ENCODE assay signal across 16 cellular contexts in the genomic region with DNA sequence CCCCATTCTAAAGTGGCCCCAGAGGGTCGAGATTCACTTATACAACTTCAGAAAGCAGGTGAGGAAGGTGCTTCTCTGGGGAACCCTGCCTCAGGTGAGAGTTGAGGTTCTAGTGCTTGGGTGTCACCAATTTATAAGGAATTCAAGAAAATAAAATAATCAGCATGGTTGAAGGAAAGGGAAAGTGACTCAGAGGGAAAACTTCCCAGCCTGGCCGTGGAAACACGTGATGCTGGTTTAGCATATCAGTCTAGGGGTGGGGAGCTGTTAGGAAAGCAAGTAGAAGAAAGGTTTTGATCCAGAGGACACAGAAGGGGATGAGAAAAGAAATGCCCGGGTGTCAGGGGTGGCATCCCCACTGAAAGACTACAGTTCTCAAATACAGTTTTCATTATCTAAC. TPM values are rescaled to one million over a fixed set of nuclear protein-coding genes. Genes with fewer than 3 reads are reported as not detected.
A peak's percentile ranks its signal among the peaks of the same experiment; 100 is the strongest.
DNase-seq lines count a peak whose midpoint lies in the region; ATAC-seq, FAIRE-seq and TF ChIP-seq lines count a peak whose summit lies in the region.
"Had no signal": no experiment of that assay in that cellular context is flagged by ENCODE, and none has a peak within 500 bp of the region (broad histone marks: within the 10 kb centered on the region; RNA-seq: fewer than 3 reads in every experiment).

No MANE protein-coding gene starts in this region.

- H3K36me3 ChIP-seq in right atrium auricular region: no peaks in the 10 kb centered on the region
- H3K36me3 ChIP-seq in left ventricle myocardium inferior: no peaks in the 10 kb centered on the region
- no peaks in the 10 kb centered on the region for H3K36me3 ChIP-seq in K562 (ENCODE audit: control insufficient read depth, insufficient read depth, low read length)
- H3K36me3 ChIP-seq in aorta (ENCODE audit: control insufficient read depth in 1 of 2, insufficient read depth in 2 of 2, low read length in 1 of 2): no peaks in the 10 kb centered on the region
- H3K36me3 ChIP-seq in effector memory CD4-positive, alpha-beta T cell (ENCODE audit: control insufficient read depth, insufficient read depth, low read length): no peaks in the 10 kb centered on the region
- H3K36me3 ChIP-seq: thyroid gland had no signal

- peaks cover 10% of the 10 kb centered on the region; the same call in 1 of the 2 replicates for H4K20me1 ChIP-seq in K562 (replicated peaks; ENCODE audit: control insufficient read depth, insufficient read depth, low read length)

- no peak overlapping the region for H3K4me3 ChIP-seq in right atrium auricular region
- no peak overlapping the region for H3K4me3 ChIP-seq in left ventricle myocardium inferior
- H3K4me3 ChIP-seq in K562: no peak overlapping the region
- H3K4me3 ChIP-seq in aorta (ENCODE audit: low read length in 2 of 2): no peak overlapping the region
- H3K4me3 ChIP-seq in effector memory CD4-positive, alpha-beta T cell (ENCODE audit: insufficient read depth, low read depth, low read length, poor library complexity, severe bottlenecking): no peak overlapping the region
- H3K4me3 ChIP-seq: thyroid gland had no signal

- intact Hi-C loops in left ventricle myocardium inferior (cut with micrococcal nuclease): no loop called here
- intact Hi-C loops in K562 (cut with micrococcal nuclease): no loop called here
- intact Hi-C loops in aorta (cut with DNase I): no loop called here

- H3K27ac ChIP-seq in right atrium auricular region (peak overlapping the region in 1 of 2 donors; percentile 64), left ventricle myocardium inferior (replicated peaks) (no peak overlapping the region), K562 (ENCODE audit: extremely low read depth, low read depth, low read length) (no peak overlapping the region), aorta (ENCODE audit: low read depth in 1 of 2, low read length in 2 of 2) (no peak overlapping the region)
- H3K27ac ChIP-seq in effector memory CD4-positive, alpha-beta T cell (ENCODE audit: insufficient read depth, low read length, poor library complexity, severe bottlenecking): no peak overlapping the region
- H3K27ac ChIP-seq: thyroid gland had no signal

- no peak for TF ChIP-seq EP300 in K562 (IDR thresholded peaks at IDR 0.05; ENCODE audit: low read length)

- ATAC-seq in K562 (no peak), aorta (ENCODE audit: low FRiP score) (peak; percentile 66)

- H3K27me3 Mint-ChIP-seq in type B pancreatic cell: no peaks in the 10 kb centered on the region
- H3K27me3 Mint-ChIP-seq: activated naive CD8-positive, alpha-beta T cell treated with anti-CD3 and anti-CD28 coated beads for 36 hours had no signal

- no peak overlapping the region for H3K9ac ChIP-seq in K562 (ENCODE audit: insufficient read depth in 1 of 2, low read depth in 2 of 2, low read length in 2 of 2)

- BruUV-seq in K562 (replicated peaks; lab: Mats Ljungman, UMichigan): no TSS peak

- CTCF ChIA-PET in K562 (lab: Yijun Ruan, JAX; ENCODE audit: low intra/inter-chr PET ratio): no interaction called here

- H3K9me1 ChIP-seq in K562 (ENCODE audit: control insufficient read depth, insufficient read depth, low read length): no peaks in the 10 kb centered on the region

- peak; percentile 68 for DNase-seq in right atrium auricular region (ENCODE audit: low spot score)
- DNase-seq in left ventricle myocardium inferior: no peak
- DNase-seq in K562 (ENCODE audit: extremely low read depth in 1 of 4, low spot score in 3 of 4): no peak
- peak; percentile 61 for DNase-seq in kidney tubule cell (ENCODE audit: low spot score)
- DNase-seq in aorta: no peak
- DNase-seq in type B pancreatic cell (ENCODE audit: extremely low spot score, unreplicated experiment): no peak
- no peak for DNase-seq in effector memory CD4-positive, alpha-beta T cell
- DNase-seq in NK-92 treated with Interleukin-12 subunit alpha and Interleukin-12 subunit beta, amount 100 ng/mL, for 24 hours (lab: John Stamatoyannopoulos, UW): no peak
- DNase-seq: activated CD4-positive, alpha-beta memory T cell treated with anti-CD3 and anti-CD28 coated beads for 36 hours; activated naive CD8-positive, alpha-beta T cell treated with anti-CD3 and anti-CD28 coated beads for 36 hours; kidney; NCI-H1092 treated with DMSO at 0.1 percent for 48 hours; thyroid gland had no signal

- H3K36me3 Mint-ChIP-seq in type B pancreatic cell: no peaks in the 10 kb centered on the region
- H3K36me3 Mint-ChIP-seq: activated CD4-positive, alpha-beta memory T cell treated with anti-CD3 and anti-CD28 coated beads for 36 hours; activated naive CD8-positive, alpha-beta T cell treated with anti-CD3 and anti-CD28 coated beads for 36 hours had no signal

- no peak for TF ChIP-seq POLR2A in K562 (conservative IDR thresholded peaks at IDR 0.05)

- no peak overlapping the region for H3K4me3 Mint-ChIP-seq in type B pancreatic cell
- H3K4me3 Mint-ChIP-seq: activated CD4-positive, alpha-beta memory T cell treated with anti-CD3 and anti-CD28 coated beads for 36 hours; activated naive CD8-positive, alpha-beta T cell treated with anti-CD3 and anti-CD28 coated beads for 36 hours had no signal

- TF ChIP-seq CTCF in right atrium auricular region (IDR thresholded peaks at IDR 0.05) (no peak), left ventricle myocardium inferior (IDR thresholded peaks at IDR 0.05; ENCODE audit: borderline replicate concordance) (no peak), K562 (IDR thresholded peaks at IDR 0.05 in 2 of 3, conservative IDR thresholded peaks at IDR 0.05 in 1 of 3; ENCODE audit: insufficient read depth in 2 of 3, low read depth in 1 of 3, low read length in 3 of 3) (no peak), type B pancreatic cell (conservative IDR thresholded peaks at IDR 0.05) (no peak)

- WGBS in K562 (ENCODE audit: insufficient coverage, low coverage, missing lambda C conversion rate): 1% methylated on average over 4 of the region's 4 CpGs
- WGBS in aorta, 2 donors: 26 to 28% methylated on average over 4 of the region's 4 CpGs

- H2AFZ ChIP-seq in K562 (ENCODE audit: low read depth, low read length): no peak overlapping the region

- in situ Hi-C loops in K562 (cut with MboI): loop anchor here (10.0 kb wide), 1 partner anchor 703 kb away; the partner anchor contains the start of gene ARTN

- peaks cover 16% of the 10 kb centered on the region for H3K4me1 Mint-ChIP-seq in type B pancreatic cell (ENCODE audit: unreplicated experiment)
- H3K4me1 Mint-ChIP-seq: activated naive CD8-positive, alpha-beta T cell treated with anti-CD3 and anti-CD28 coated beads for 36 hours had no signal

- H3K27ac Mint-ChIP-seq in type B pancreatic cell: no peak overlapping the region
- H3K27ac Mint-ChIP-seq: activated CD4-positive, alpha-beta memory T cell treated with anti-CD3 and anti-CD28 coated beads for 36 hours; activated naive CD8-positive, alpha-beta T cell treated with anti-CD3 and anti-CD28 coated beads for 36 hours had no signal

- FAIRE-seq in K562 (lab: Jason Lieb, UNC): no peak
- FAIRE-seq: A204.1, H1, kidney had no signal

- peaks cover 0 to 36% of the 10 kb centered on the region in 2 donors for H3K4me1 ChIP-seq in right atrium auricular region
- peaks cover 45% of the 10 kb centered on the region for H3K4me1 ChIP-seq in left ventricle myocardium inferior
- 0 out of 5 replicates have a peak, but pooled peaks cover 0 to 3% of the 10 kb centered on the region in 2 experiments for H3K4me1 ChIP-seq in K562 (replicated peaks in 1 of 2; ENCODE audit: control insufficient read depth in 2 of 2, insufficient read depth in 2 of 2, low read length in 2 of 2)
- H3K4me1 ChIP-seq in aorta (ENCODE audit: control insufficient read depth in 1 of 2, insufficient read depth in 2 of 2, low read length in 2 of 2): no peaks in the 10 kb centered on the region
- H3K4me1 ChIP-seq in effector memory CD4-positive, alpha-beta T cell (ENCODE audit: control insufficient read depth, insufficient read depth, low read length, poor library complexity, severe bottlenecking): no peaks in the 10 kb centered on the region
- H3K4me1 ChIP-seq: thyroid gland had no signal

- H3K4me2 ChIP-seq in K562 (ENCODE audit: insufficient read depth, low read length): no peak overlapping the region; the same call in 1 of the 2 replicates

- H3K9me3 ChIP-seq in right atrium auricular region (no peaks in the 10 kb centered on the region), left ventricle myocardium inferior (replicated peaks) (no peaks in the 10 kb centered on the region), K562 (replicated peaks; ENCODE audit: control insufficient read depth, insufficient read depth, low read depth, low read length) (no peaks in the 10 kb centered on the region), aorta (ENCODE audit: control insufficient read depth, low read length) (no peaks in the 10 kb centered on the region)
- no peaks in the 10 kb centered on the region for H3K9me3 ChIP-seq in effector memory CD4-positive, alpha-beta T cell (ENCODE audit: control insufficient read depth, low read length)
- H3K9me3 ChIP-seq: thyroid gland had no signal

- TF ChIP-seq RAD21 in K562 (CRISPR knock-in tag; conservative IDR thresholded peaks at IDR 0.05 in 1 of 2, IDR thresholded peaks at IDR 0.05 in 1 of 2): no peak

- POLR2A ChIA-PET in K562 (lab: Yijun Ruan, JAX): interaction anchor here (0.6 to 1.7 kb wide), 5 partner anchors 26 to 1189 kb away, joined by 3 to 5 read pairs (median 3); no protein-coding TSS in a partner anchor

- H3K9me3 Mint-ChIP-seq in type B pancreatic cell: no peaks in the 10 kb centered on the region
- H3K9me3 Mint-ChIP-seq: activated CD4-positive, alpha-beta memory T cell treated with anti-CD3 and anti-CD28 coated beads for 36 hours; activated naive CD8-positive, alpha-beta T cell treated with anti-CD3 and anti-CD28 coated beads for 36 hours had no signal

- H3K27me3 ChIP-seq in right atrium auricular region: no peaks in the 10 kb centered on the region
- H3K27me3 ChIP-seq in left ventricle myocardium inferior (ENCODE audit: low read depth): no peaks in the 10 kb centered on the region
- peaks cover 26 to 59% of the 10 kb centered on the region in 2 experiments for H3K27me3 ChIP-seq in K562 (ENCODE audit: control insufficient read depth in 2 of 2, insufficient read depth in 2 of 2, low read length in 2 of 2)
- no peaks in the 10 kb centered on the region for H3K27me3 ChIP-seq in aorta (ENCODE audit: control insufficient read depth in 1 of 2, insufficient read depth in 2 of 2, low read length in 1 of 2)
- H3K27me3 ChIP-seq in effector memory CD4-positive, alpha-beta T cell (replicated peaks; ENCODE audit: control insufficient read depth, insufficient read depth, low read length, poor library complexity, severe bottlenecking): no peaks in the 10 kb centered on the region
- H3K27me3 ChIP-seq: thyroid gland had no signal

- H3K79me2 ChIP-seq in K562 (ENCODE audit: control insufficient read depth, insufficient read depth, low read length): no peaks in the 10 kb centered on the region

RNA-seq across cellular contexts. Expression of gene TMEM125, which starts 37.7 kb away (rescaled TPM):
- total RNA-seq in right atrium auricular region: 1 to 10 TPM in 1 of 2 donors, under 1 TPM in 1; 0.70 to 2.1 TPM
- not detected for total RNA-seq in left ventricle myocardium inferior
- total RNA-seq in K562 (2011; cell fraction: chromatin; rRNA removed; ENCODE audit: low replicate concordance): 0.21 and 0.30 TPM in 2 replicates
- total RNA-seq in K562 (2011; cell fraction: nucleolus; rRNA removed): 0.33 and 0.53 TPM in 2 replicates
- 0.37 and 0.76 TPM in 2 replicates for total RNA-seq in K562 (2011; cell fraction: nucleoplasm; rRNA removed)
- not detected in 2 replicates for total RNA-seq in K562 (2014; rRNA removed)
- total RNA-seq in K562 (2014; rRNA removed; fragmentation: Illumina TruSeq; extraction: Trizol): not detected in 2 replicates
- not detected in 2 replicates for total RNA-seq in K562 (2015; rRNA removed; fragmentation: Illumina TruSeq; extraction: Trizol)
- 0.45 TPM in 1 of 2 replicates, not detected in the other for total RNA-seq in K562 (2021)
- polyA plus RNA-seq in K562 (2011; rRNA removed): 0.08 and 0.35 TPM in 2 replicates
- polyA plus RNA-seq in K562 (2011; cell fraction: cytosol; rRNA removed): 0.42 and 0.58 TPM in 2 replicates
- 1.0 and 1.2 TPM in 2 replicates for polyA plus RNA-seq in K562 (2011; cell fraction: nucleus; rRNA removed)
- polyA plus RNA-seq in K562 (2012): 0.13 and 1.1 TPM in 2 replicates
- 0.07 TPM in 1 of 2 replicates, not detected in the other for polyA plus RNA-seq in K562 (2014; fragmentation: Illumina TruSeq; extraction: Trizol)
- polyA plus RNA-seq in K562 (2014; fragmentation: Nextera tagmentation; extraction: Ambion mirVana): not detected
- 0.67 TPM in 1 of 2 replicates, not detected in the other for polyA plus RNA-seq in K562 (2014; rRNA removed)
- polyA minus RNA-seq in K562 (2011; rRNA and poly(A)+ RNA removed): not detected in 2 replicates
- not detected in 2 replicates for polyA minus RNA-seq in K562 (2011; cell fraction: cytosol; rRNA and poly(A)+ RNA removed)
- not detected in 2 replicates for polyA minus RNA-seq in K562 (2011; cell fraction: nucleus; rRNA and poly(A)+ RNA removed)
- total RNA-seq in aorta: not detected
- polyA plus RNA-seq in aorta: 1 to 10 TPM in 1 of 2 donors, not detected in 1; 6.1 TPM
- total RNA-seq in type B pancreatic cell (ENCODE audit: low replicate concordance): 19.8 and 51.7 TPM in 2 replicates

RNA-seq across cellular contexts. Expression of gene C1orf210, which starts 53.3 kb away (rescaled TPM):
- total RNA-seq in right atrium auricular region (not detected), left ventricle myocardium inferior (not detected), K562 (2014; rRNA removed) (not detected in 2 replicates), K562 (2014; rRNA removed; fragmentation: Illumina TruSeq; extraction: Trizol) (not detected in 2 replicates), K562 (2015; rRNA removed; fragmentation: Illumina TruSeq; extraction: Trizol) (not detected in 2 replicates), K562 (2021) (not detected in 2 replicates), aorta (not detected), type B pancreatic cell (ENCODE audit: low replicate concordance) (9.9 and 17.2 TPM in 2 replicates)
- not detected in 2 replicates for total RNA-seq in K562 (2011; cell fraction: chromatin; rRNA removed; ENCODE audit: low replicate concordance)
- total RNA-seq in K562 (2011; cell fraction: nucleolus; rRNA removed): not detected in 2 replicates
- total RNA-seq in K562 (2011; cell fraction: nucleoplasm; rRNA removed): not detected in 2 replicates
- polyA plus RNA-seq in K562 (2011; rRNA removed) (not detected in 2 replicates), K562 (2014; fragmentation: Illumina TruSeq; extraction: Trizol) (not detected in 2 replicates), K562 (2014; fragmentation: Nextera tagmentation; extraction: Ambion mirVana) (not detected), K562 (2014; rRNA removed) (0.21 TPM in 1 of 2 replicates, not detected in the other), aorta (1 to 10 TPM in 1 of 2 donors, not detected in 1; 2.3 TPM)
- not detected in 2 replicates for polyA plus RNA-seq in K562 (2011; cell fraction: cytosol; rRNA removed)
- not detected in 2 replicates for polyA plus RNA-seq in K562 (2011; cell fraction: nucleus; rRNA removed)
- polyA plus RNA-seq in K562 (2012): 0.06 TPM in 1 of 2 replicates, not detected in the other
- polyA minus RNA-seq in K562 (2011; rRNA and poly(A)+ RNA removed): not detected in 2 replicates
- not detected in 2 replicates for polyA minus RNA-seq in K562 (2011; cell fraction: cytosol; rRNA and poly(A)+ RNA removed)
- polyA minus RNA-seq in K562 (2011; cell fraction: nucleus; rRNA and poly(A)+ RNA removed): not detected in 2 replicates
- total RNA-seq: activated CD4-positive, alpha-beta memory T cell treated with anti-CD3 and anti-CD28 coated beads for 36 hours; activated naive CD8-positive, alpha-beta T cell treated with anti-CD3 and anti-CD28 coated beads for 36 hours; occipital lobe had no signal

RNA-seq across cellular contexts. Expression of gene CFAP57, which starts 59.9 kb away (rescaled TPM):
- total RNA-seq in right atrium auricular region (under 1 TPM in 1 of 2 donors, not detected in 1; 0.12 TPM), left ventricle myocardium inferior (not detected), K562 (2014; rRNA removed) (not detected in 2 replicates), K562 (2014; rRNA removed; fragmentation: Illumina TruSeq; extraction: Trizol) (0.07 TPM in 1 of 2 replicates, not detected in the other), K562 (2015; rRNA removed; fragmentation: Illumina TruSeq; extraction: Trizol) (0.18 TPM in 1 of 2 replicates, not detected in the other), K562 (2021) (not detected in 2 replicates), aorta (under 1 TPM in 1 of 2 donors, not detected in 1; 0.13 TPM), type B pancreatic cell (ENCODE audit: low replicate concordance) (0.74 and 1.8 TPM in 2 replicates)
- 0.30 TPM in 1 of 2 replicates, not detected in the other for total RNA-seq in K562 (2011; cell fraction: chromatin; rRNA removed; ENCODE audit: low replicate concordance)
- total RNA-seq in K562 (2011; cell fraction: nucleolus; rRNA removed): not detected in 2 replicates
- not detected in 2 replicates for total RNA-seq in K562 (2011; cell fraction: nucleoplasm; rRNA removed)
- polyA plus RNA-seq in K562 (2011; rRNA removed) (0.04 TPM in 1 of 2 replicates, not detected in the other), K562 (2014; fragmentation: Illumina TruSeq; extraction: Trizol) (0.22 TPM in 1 of 2 replicates, not detected in the other), K562 (2014; fragmentation: Nextera tagmentation; extraction: Ambion mirVana) (under 1 TPM in 1 of 2 experiments, not detected in 1; 0.07 TPM), K562 (2014; rRNA removed) (0.05 TPM in 1 of 2 replicates, not detected in the other), aorta (1 to 10 TPM in 1 of 2 donors, under 1 TPM in 1; under 0.01 to 1.3 TPM)
- 0.01 and 0.09 TPM in 2 replicates for polyA plus RNA-seq in K562 (2011; cell fraction: cytosol; rRNA removed)
- 0.14 TPM in 1 of 2 replicates, not detected in the other for polyA plus RNA-seq in K562 (2011; cell fraction: nucleus; rRNA removed)
- polyA plus RNA-seq in K562 (2012): 0.03 and 0.18 TPM in 2 replicates
- polyA minus RNA-seq in K562 (2011; rRNA and poly(A)+ RNA removed): 0.27 TPM in 1 of 2 replicates, not detected in the other
- polyA minus RNA-seq in K562 (2011; cell fraction: cytosol; rRNA and poly(A)+ RNA removed): not detected in 2 replicates
- polyA minus RNA-seq in K562 (2011; cell fraction: nucleus; rRNA and poly(A)+ RNA removed): not detected in 2 replicates

RNA-seq across cellular contexts. Expression of gene EBNA1BP2, which starts 60.0 kb away (rescaled TPM):
- 10 to 100 TPM; 28.4 to 34.0 TPM for total RNA-seq in right atrium auricular region
- total RNA-seq in left ventricle myocardium inferior: 29.8 TPM
- total RNA-seq in K562 (2011; cell fraction: chromatin; rRNA removed; ENCODE audit: low replicate concordance): 94.0 and 95.1 TPM in 2 replicates
- 64.3 and 68.4 TPM in 2 replicates for total RNA-seq in K562 (2011; cell fraction: nucleolus; rRNA removed)
- 71.1 and 80.7 TPM in 2 replicates for total RNA-seq in K562 (2011; cell fraction: nucleoplasm; rRNA removed)
- 300 and 314 TPM in 2 replicates for total RNA-seq in K562 (2014; rRNA removed)
- total RNA-seq in K562 (2014; rRNA removed; fragmentation: Illumina TruSeq; extraction: Trizol): 251 and 264 TPM in 2 replicates
- total RNA-seq in K562 (2015; rRNA removed; fragmentation: Illumina TruSeq; extraction: Trizol): 262 and 268 TPM in 2 replicates
- total RNA-seq in K562 (2021): 175 and 182 TPM in 2 replicates
- 74.8 and 102 TPM in 2 replicates for polyA plus RNA-seq in K562 (2011; rRNA removed)
- polyA plus RNA-seq in K562 (2011; cell fraction: cytosol; rRNA removed): 60.0 and 76.6 TPM in 2 replicates
- 76.3 and 82.2 TPM in 2 replicates for polyA plus RNA-seq in K562 (2011; cell fraction: nucleus; rRNA removed)
- polyA plus RNA-seq in K562 (2012): 90.3 and 177 TPM in 2 replicates
- 283 and 349 TPM in 2 replicates for polyA plus RNA-seq in K562 (2014; fragmentation: Illumina TruSeq; extraction: Trizol)
- polyA plus RNA-seq in K562 (2014; fragmentation: Nextera tagmentation; extraction: Ambion mirVana): 100 to 1,000 TPM in 1 of 2 experiments, 10 to 100 TPM in 1; 95.2 to 157 TPM
- polyA plus RNA-seq in K562 (2014; rRNA removed): 249 and 275 TPM in 2 replicates
- 58.1 and 63.4 TPM in 2 replicates for polyA minus RNA-seq in K562 (2011; rRNA and poly(A)+ RNA removed)
- 43.2 and 43.7 TPM in 2 replicates for polyA minus RNA-seq in K562 (2011; cell fraction: cytosol; rRNA and poly(A)+ RNA removed)
- polyA minus RNA-seq in K562 (2011; cell fraction: nucleus; rRNA and poly(A)+ RNA removed): 52.0 and 75.4 TPM in 2 replicates
- 10 to 100 TPM; 28.0 to 29.0 TPM for total RNA-seq in aorta
- polyA plus RNA-seq in aorta: 10 to 100 TPM; 52.6 to 58.6 TPM
- 57.2 and 68.3 TPM in 2 replicates for total RNA-seq in type B pancreatic cell (ENCODE audit: low replicate concordance)

Comparison
In these comparisons a context has a peak if more than half of its experiments do, and no peak if none do; other contexts are left out.
1. DNase-seq: peak in right atrium auricular region (single experiment) and kidney tubule cell (single experiment); none in left ventricle myocardium inferior (single experiment), K562 (0 of 4), aorta (0 of 2), type B pancreatic cell (single experiment), effector memory CD4-positive, alpha-beta T cell (0 of 3) and NK-92 treated with Interleukin-12 subunit alpha and Interleukin-12 subunit beta, amount 100 ng/mL, for 24 hours (single experiment).